In the genomic region with DNA sequence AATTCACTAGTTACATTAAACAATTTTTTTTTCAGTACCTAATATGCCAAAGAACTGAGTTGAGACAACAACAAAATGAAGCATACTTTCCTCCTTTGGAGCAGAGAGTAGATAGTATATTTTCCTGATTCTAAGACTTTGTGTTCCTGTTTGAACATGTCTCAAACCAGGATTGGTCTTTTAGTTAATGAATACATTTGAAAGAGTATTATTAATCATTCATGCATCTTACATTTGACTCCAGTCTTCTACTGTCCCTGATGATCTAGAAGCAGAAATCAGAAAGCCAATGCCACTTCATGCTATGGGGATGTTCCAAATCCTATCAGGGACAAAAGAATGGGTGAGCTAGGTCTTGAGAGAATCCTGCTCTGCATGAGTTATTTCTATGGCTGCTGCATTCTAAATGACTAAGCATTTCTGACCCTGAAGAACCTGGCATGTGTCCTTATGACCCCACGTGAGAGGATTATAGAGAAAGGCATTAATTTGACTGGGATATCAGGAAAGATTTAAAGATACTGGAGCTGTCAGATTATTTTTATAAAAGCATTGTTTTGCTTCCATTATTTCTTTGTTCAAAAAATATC, we compare ENCODE assay signal across 1 cellular context.
TF ChIP-seq lines count a peak whose summit lies in the region.

No MANE protein-coding gene starts in this region.

TF ChIP-seq in K562, 482 proteins besides CTCF, POLR2A, EP300 and RAD21 (continued from another document and continues in another):
- TF ChIP-seq ZFP91 (CRISPR knock-in tag; IDR thresholded peaks at IDR 0.05) (no peak), POLR2H (tag; IDR thresholded peaks at IDR 0.05; ENCODE audit: low read depth) (peak; percentile 27; the same call in 1 of the 2 replicates), MAFF (IDR thresholded peaks at IDR 0.05; ENCODE audit: low read length) (peak; percentile 91), FOXK2 (conservative IDR thresholded peaks at IDR 0.05 in 1 of 2, IDR thresholded peaks at IDR 0.05 in 1 of 2; ENCODE audit: low read depth in 2 of 2) (0 out of 4 replicates have a peak, but pooled peaks of 1 of the 2 experiments have one; percentile 37), PHTF2 (CRISPR knock-in tag; IDR thresholded peaks at IDR 0.05) (no peak), ZNF717 (CRISPR knock-in tag; IDR thresholded peaks at IDR 0.05) (no peak), ZBTB26 (CRISPR knock-in tag; IDR thresholded peaks at IDR 0.05) (no peak), SMAD3 (CRISPR knock-in tag; conservative IDR thresholded peaks at IDR 0.05) (no peak), ZNF639 (CRISPR knock-in tag; conservative IDR thresholded peaks at IDR 0.05 in 1 of 2, IDR thresholded peaks at IDR 0.05 in 1 of 2) (no peak), GATA2 (CRISPR knock-in tag; IDR thresholded peaks at IDR 0.05) (no peak), ZNF785 (CRISPR knock-in tag; IDR thresholded peaks at IDR 0.05) (no peak), ZBTB40 (IDR thresholded peaks at IDR 0.05) (no peak), ZBTB40 (CRISPR knock-in tag; IDR thresholded peaks at IDR 0.05) (no peak), XRCC5 (IDR thresholded peaks at IDR 0.05; ENCODE audit: low read depth, low read length) (no peak), ILK (tag; IDR thresholded peaks at IDR 0.05; ENCODE audit: borderline replicate concordance, low read depth) (no peak), BDP1 (IDR thresholded peaks at IDR 0.05; ENCODE audit: insufficient read depth, insufficient read length) (no peak), C11orf30 (IDR thresholded peaks at IDR 0.05; ENCODE audit: low read depth) (peak; percentile 93), HEY1 (CRISPR knock-in tag; IDR thresholded peaks at IDR 0.05; ENCODE audit: borderline replicate concordance) (no peak), RFX7 (CRISPR knock-in tag; IDR thresholded peaks at IDR 0.05) (no peak), SMARCA5 (IDR thresholded peaks at IDR 0.05) (no peak), SRSF9 (IDR thresholded peaks at IDR 0.05; ENCODE audit: borderline replicate concordance, low read depth, low read length) (no peak), MCM2 (IDR thresholded peaks at IDR 0.05; ENCODE audit: low read depth) (no peak), DACH1 (IDR thresholded peaks at IDR 0.05; ENCODE audit: partially characterized antibody) (peak; percentile 54), FOXA3 (CRISPR knock-in tag; conservative IDR thresholded peaks at IDR 0.05 in 1 of 2, IDR thresholded peaks at IDR 0.05 in 1 of 2) (no peak), MXI1 (IDR thresholded peaks at IDR 0.05; ENCODE audit: low read depth, low read length) (no peak), ZEB2 (IDR thresholded peaks at IDR 0.05) (no peak), FOSL1 (tag; conservative IDR thresholded peaks at IDR 0.05) (no peak), ZSCAN32 (CRISPR knock-in tag; IDR thresholded peaks at IDR 0.05) (no peak), HMGN3 (IDR thresholded peaks at IDR 0.05; ENCODE audit: borderline replicate concordance, extremely low read depth, insufficient read length, low read depth, low read length) (no peak), MTF1 (CRISPR knock-in tag; IDR thresholded peaks at IDR 0.05; ENCODE audit: borderline replicate concordance) (no peak), PML (IDR thresholded peaks at IDR 0.05; ENCODE audit: low read length) (no peak)
- TF ChIP-seq, protein P1, sequence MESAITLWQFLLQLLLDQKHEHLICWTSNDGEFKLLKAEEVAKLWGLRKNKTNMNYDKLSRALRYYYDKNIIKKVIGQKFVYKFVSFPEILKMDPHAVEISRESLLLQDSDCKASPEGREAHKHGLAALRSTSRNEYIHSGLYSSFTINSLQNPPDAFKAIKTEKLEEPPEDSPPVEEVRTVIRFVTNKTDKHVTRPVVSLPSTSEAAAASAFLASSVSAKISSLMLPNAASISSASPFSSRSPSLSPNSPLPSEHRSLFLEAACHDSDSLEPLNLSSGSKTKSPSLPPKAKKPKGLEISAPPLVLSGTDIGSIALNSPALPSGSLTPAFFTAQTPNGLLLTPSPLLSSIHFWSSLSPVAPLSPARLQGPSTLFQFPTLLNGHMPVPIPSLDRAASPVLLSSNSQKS (CRISPR knock-in tag; IDR thresholded peaks at IDR 0.05): no peak
- TF ChIP-seq, protein P2, sequence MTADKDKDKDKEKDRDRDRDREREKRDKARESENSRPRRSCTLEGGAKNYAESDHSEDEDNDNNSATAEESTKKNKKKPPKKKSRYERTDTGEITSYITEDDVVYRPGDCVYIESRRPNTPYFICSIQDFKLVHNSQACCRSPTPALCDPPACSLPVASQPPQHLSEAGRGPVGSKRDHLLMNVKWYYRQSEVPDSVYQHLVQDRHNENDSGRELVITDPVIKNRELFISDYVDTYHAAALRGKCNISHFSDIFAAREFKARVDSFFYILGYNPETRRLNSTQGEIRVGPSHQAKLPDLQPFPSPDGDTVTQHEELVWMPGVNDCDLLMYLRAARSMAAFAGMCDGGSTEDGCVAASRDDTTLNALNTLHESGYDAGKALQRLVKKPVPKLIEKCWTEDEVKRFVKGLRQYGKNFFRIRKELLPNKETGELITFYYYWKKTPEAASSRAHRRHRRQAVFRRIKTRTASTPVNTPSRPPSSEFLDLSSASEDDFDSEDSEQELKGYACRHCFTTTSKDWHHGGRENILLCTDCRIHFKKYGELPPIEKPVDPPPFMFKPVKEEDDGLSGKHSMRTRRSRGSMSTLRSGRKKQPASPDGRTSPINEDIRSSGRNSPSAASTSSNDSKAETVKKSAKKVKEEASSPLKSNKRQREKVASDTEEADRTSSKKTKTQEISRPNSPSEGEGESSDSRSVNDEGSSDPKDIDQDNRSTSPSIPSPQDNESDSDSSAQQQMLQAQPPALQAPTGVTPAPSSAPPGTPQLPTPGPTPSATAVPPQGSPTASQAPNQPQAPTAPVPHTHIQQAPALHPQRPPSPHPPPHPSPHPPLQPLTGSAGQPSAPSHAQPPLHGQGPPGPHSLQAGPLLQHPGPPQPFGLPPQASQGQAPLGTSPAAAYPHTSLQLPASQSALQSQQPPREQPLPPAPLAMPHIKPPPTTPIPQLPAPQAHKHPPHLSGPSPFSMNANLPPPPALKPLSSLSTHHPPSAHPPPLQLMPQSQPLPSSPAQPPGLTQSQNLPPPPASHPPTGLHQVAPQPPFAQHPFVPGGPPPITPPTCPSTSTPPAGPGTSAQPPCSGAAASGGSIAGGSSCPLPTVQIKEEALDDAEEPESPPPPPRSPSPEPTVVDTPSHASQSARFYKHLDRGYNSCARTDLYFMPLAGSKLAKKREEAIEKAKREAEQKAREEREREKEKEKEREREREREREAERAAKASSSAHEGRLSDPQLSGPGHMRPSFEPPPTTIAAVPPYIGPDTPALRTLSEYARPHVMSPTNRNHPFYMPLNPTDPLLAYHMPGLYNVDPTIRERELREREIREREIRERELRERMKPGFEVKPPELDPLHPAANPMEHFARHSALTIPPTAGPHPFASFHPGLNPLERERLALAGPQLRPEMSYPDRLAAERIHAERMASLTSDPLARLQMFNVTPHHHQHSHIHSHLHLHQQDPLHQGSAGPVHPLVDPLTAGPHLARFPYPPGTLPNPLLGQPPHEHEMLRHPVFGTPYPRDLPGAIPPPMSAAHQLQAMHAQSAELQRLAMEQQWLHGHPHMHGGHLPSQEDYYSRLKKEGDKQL (CRISPR knock-in tag; IDR thresholded peaks at IDR 0.05; ENCODE audit: borderline replicate concordance): no peak
- TF ChIP-seq, protein P3, sequence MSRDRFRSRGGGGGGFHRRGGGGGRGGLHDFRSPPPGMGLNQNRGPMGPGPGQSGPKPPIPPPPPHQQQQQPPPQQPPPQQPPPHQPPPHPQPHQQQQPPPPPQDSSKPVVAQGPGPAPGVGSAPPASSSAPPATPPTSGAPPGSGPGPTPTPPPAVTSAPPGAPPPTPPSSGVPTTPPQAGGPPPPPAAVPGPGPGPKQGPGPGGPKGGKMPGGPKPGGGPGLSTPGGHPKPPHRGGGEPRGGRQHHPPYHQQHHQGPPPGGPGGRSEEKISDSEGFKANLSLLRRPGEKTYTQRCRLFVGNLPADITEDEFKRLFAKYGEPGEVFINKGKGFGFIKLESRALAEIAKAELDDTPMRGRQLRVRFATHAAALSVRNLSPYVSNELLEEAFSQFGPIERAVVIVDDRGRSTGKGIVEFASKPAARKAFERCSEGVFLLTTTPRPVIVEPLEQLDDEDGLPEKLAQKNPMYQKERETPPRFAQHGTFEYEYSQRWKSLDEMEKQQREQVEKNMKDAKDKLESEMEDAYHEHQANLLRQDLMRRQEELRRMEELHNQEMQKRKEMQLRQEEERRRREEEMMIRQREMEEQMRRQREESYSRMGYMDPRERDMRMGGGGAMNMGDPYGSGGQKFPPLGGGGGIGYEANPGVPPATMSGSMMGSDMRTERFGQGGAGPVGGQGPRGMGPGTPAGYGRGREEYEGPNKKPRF (IDR thresholded peaks at IDR 0.05; ENCODE audit: low read depth, low read length): no peak
